In genomic region chr22:41663594-41663993, GRCh38 we compare ENCODE assay signal across 9 cellular contexts. TPM values are rescaled to one million over a fixed set of nuclear protein-coding genes. Genes with fewer than 3 reads are reported as not detected.
DNase-seq lines count a peak whose midpoint lies in the region; ATAC-seq, FAIRE-seq and TF ChIP-seq lines count a peak whose summit lies in the region.
"Not testable (repeated sequence)": the region's sequence is repeated elsewhere in the genome, so short reads cannot be mapped to it uniquely, and the experiment has no call there.
"Had no signal": no experiment of that assay in that cellular context is flagged by ENCODE, and none has a peak within 500 bp of the region (broad histone marks: within the 10 kb centered on the region; RNA-seq: fewer than 3 reads in every experiment).

No MANE protein-coding gene starts in this region.

- not testable (repeated sequence) for H3K4me3 Mint-ChIP-seq in HFFc6; activated CD8-positive, alpha-beta T cell treated with anti-CD3 and anti-CD28 coated beads, Interleukin-2, amount 10 ng/mL, durations not matched to agents 7 days and 5 days; activated naive CD4-positive, alpha-beta T cell treated with anti-CD3 and anti-CD28 coated beads, Interleukin-2, amount 50 U/mL, for 24 hours; immature natural killer cell; naive thymus-derived CD8-positive, alpha-beta T cell; stimulated activated effector memory CD8-positive, alpha-beta T cell treated with anti-CD3 and anti-CD28 coated beads, Interleukin-12 subunit alpha, Interleukin-12 subunit beta, amount 100 ng/mL, for 72 hours

- POLR2A ChIA-PET in activated CD8-positive, alpha-beta T cell treated with anti-CD3 and anti-CD28 coated beads, Interleukin-2, amount 10 ng/mL, durations not matched to agents 7 days and 5 days (lab: Charles Lee), result not testable (repeated sequence)
- POLR2A ChIA-PET in K562 (lab: Yijun Ruan, JAX), result interaction anchor here (0.6 to 1.6 kb wide), 3 partner anchors 9 to 115 kb away, joined by 3 to 4 read pairs (median 3); no protein-coding TSS in a partner anchor
- POLR2A ChIA-PET in naive thymus-derived CD8-positive, alpha-beta T cell (lab: Charles Lee), result interaction anchor here (0.7 kb wide), 1 partner anchor 192 kb away, joined by 3 read pairs; no protein-coding TSS in a partner anchor

- ATAC-seq in activated CD8-positive, alpha-beta T cell treated with anti-CD3 and anti-CD28 coated beads, Interleukin-2, amount 10 ng/mL, durations not matched to agents 7 days and 5 days; K562; naive thymus-derived CD8-positive, alpha-beta T cell; stimulated activated effector memory CD8-positive, alpha-beta T cell treated with anti-CD3 and anti-CD28 coated beads, Interleukin-12 subunit alpha, Interleukin-12 subunit beta, amount 100 ng/mL, for 72 hours: not testable (repeated sequence)

- WGBS in K562 (ENCODE audit: insufficient coverage, low coverage, missing lambda C conversion rate), result 95% methylated on average over 7 of the region's 9 CpGs

- peaks cover 63% of the 10 kb centered on the region for H3K36me3 ChIP-seq in K562 (ENCODE audit: control insufficient read depth, insufficient read depth, low read length)

- not testable (repeated sequence) for H3K27me3 ChIP-seq in K562 (ENCODE audit: control insufficient read depth in 2 of 2, insufficient read depth in 2 of 2, low read length in 2 of 2)

- DNase-seq in HFFc6; activated CD8-positive, alpha-beta T cell treated with anti-CD3 and anti-CD28 coated beads, Interleukin-2, amount 10 ng/mL, durations not matched to agents 7 days and 5 days; K562 (ENCODE audit: extremely low read depth in 1 of 4, low spot score in 3 of 4); immature natural killer cell; naive thymus-derived CD8-positive, alpha-beta T cell; stimulated activated effector memory CD8-positive, alpha-beta T cell treated with anti-CD3 and anti-CD28 coated beads, Interleukin-12 subunit alpha, Interleukin-12 subunit beta, amount 100 ng/mL, for 72 hours (ENCODE audit: low spot score in 2 of 2); urothelium cell line (ENCODE audit: low spot score): not testable (repeated sequence)

- H3K4me2 ChIP-seq in K562 (ENCODE audit: insufficient read depth, low read length), result not testable (repeated sequence)

- not testable (repeated sequence) for H3K9ac ChIP-seq in K562 (ENCODE audit: insufficient read depth in 1 of 2, low read depth in 2 of 2, low read length in 2 of 2)

- H3K27ac ChIP-seq in K562 (ENCODE audit: extremely low read depth, low read depth, low read length), result not testable (repeated sequence)

- H3K9me1 ChIP-seq in K562 (ENCODE audit: control insufficient read depth, insufficient read depth, low read length), result not testable (repeated sequence)

- TF ChIP-seq CTCF in HFFc6 (IDR thresholded peaks at IDR 0.05); K562 (IDR thresholded peaks at IDR 0.05 in 2 of 3, conservative IDR thresholded peaks at IDR 0.05 in 1 of 3; ENCODE audit: insufficient read depth in 2 of 3, low read depth in 1 of 3, low read length in 3 of 3): not testable (repeated sequence)

- not testable (repeated sequence) for H2AFZ ChIP-seq in K562 (ENCODE audit: low read depth, low read length)

- not testable (repeated sequence) for H3K9me3 ChIP-seq in K562 (replicated peaks; ENCODE audit: control insufficient read depth, insufficient read depth, low read depth, low read length)

- FAIRE-seq in K562 (lab: Jason Lieb, UNC), result not testable (repeated sequence)
- peak; percentile 87 for FAIRE-seq in urothelium cell line (lab: Jason Lieb, UNC)

- not testable (repeated sequence) for TF ChIP-seq EP300 in K562 (IDR thresholded peaks at IDR 0.05; ENCODE audit: low read length)

- peaks cover 44% of the 10 kb centered on the region for H3K4me1 Mint-ChIP-seq in HFFc6 (ENCODE audit: low read depth)
- peaks cover 16% of the 10 kb centered on the region for H3K4me1 Mint-ChIP-seq in activated CD8-positive, alpha-beta T cell treated with anti-CD3 and anti-CD28 coated beads, Interleukin-2, amount 10 ng/mL, durations not matched to agents 7 days and 5 days (ENCODE audit: low read depth)
- peaks cover 10% of the 10 kb centered on the region for H3K4me1 Mint-ChIP-seq in activated naive CD4-positive, alpha-beta T cell treated with anti-CD3 and anti-CD28 coated beads, Interleukin-2, amount 50 U/mL, for 24 hours
- H3K4me1 Mint-ChIP-seq in immature natural killer cell, result peaks cover 10 to 13% of the 10 kb centered on the region in 2 donors
- peaks cover 9 to 12% (median 10%) of the 10 kb centered on the region in 4 donors for H3K4me1 Mint-ChIP-seq in naive thymus-derived CD8-positive, alpha-beta T cell
- H3K4me1 Mint-ChIP-seq in stimulated activated effector memory CD8-positive, alpha-beta T cell treated with anti-CD3 and anti-CD28 coated beads, Interleukin-12 subunit alpha, Interleukin-12 subunit beta, amount 100 ng/mL, for 72 hours, result peaks cover 20% of the 10 kb centered on the region

- in situ Hi-C loops in K562 (cut with MboI), result not testable (repeated sequence)

- intact Hi-C loops in K562 (cut with micrococcal nuclease), result not testable (repeated sequence)

- peak overlapping the region; percentile 60 for H3K27ac Mint-ChIP-seq in HFFc6
- peak overlapping the region; percentile 40 for H3K27ac Mint-ChIP-seq in activated CD8-positive, alpha-beta T cell treated with anti-CD3 and anti-CD28 coated beads, Interleukin-2, amount 10 ng/mL, durations not matched to agents 7 days and 5 days
- H3K27ac Mint-ChIP-seq in activated naive CD4-positive, alpha-beta T cell treated with anti-CD3 and anti-CD28 coated beads, Interleukin-2, amount 50 U/mL, for 24 hours, result peak overlapping the region; percentile 59
- H3K27ac Mint-ChIP-seq in immature natural killer cell, result peak overlapping the region in 4 of 6 donors; percentile 41 to 77 (median 54)
- H3K27ac Mint-ChIP-seq in naive thymus-derived CD8-positive, alpha-beta T cell, result peak overlapping the region in 7 of 10 donors; percentile 11 to 80 (median 43)
- H3K27ac Mint-ChIP-seq in stimulated activated effector memory CD8-positive, alpha-beta T cell treated with anti-CD3 and anti-CD28 coated beads, Interleukin-12 subunit alpha, Interleukin-12 subunit beta, amount 100 ng/mL, for 72 hours, result peak overlapping the region; percentile 72

- TF ChIP-seq RAD21 in K562 (CRISPR knock-in tag; conservative IDR thresholded peaks at IDR 0.05 in 1 of 2, IDR thresholded peaks at IDR 0.05 in 1 of 2), result not testable (repeated sequence)

- CTCF ChIA-PET in activated CD8-positive, alpha-beta T cell treated with anti-CD3 and anti-CD28 coated beads, Interleukin-2, amount 10 ng/mL, durations not matched to agents 7 days and 5 days (lab: Charles Lee), result interaction anchor here (0.7 to 1.1 kb wide), 2 partner anchors 25 to 277 kb away, joined by 3 to 4 read pairs; partner anchors contain the start of gene SNU13
- CTCF ChIA-PET in K562 (lab: Yijun Ruan, JAX; ENCODE audit: low intra/inter-chr PET ratio), result not testable (repeated sequence)

- H3K9me3 Mint-ChIP-seq in HFFc6; activated CD8-positive, alpha-beta T cell treated with anti-CD3 and anti-CD28 coated beads, Interleukin-2, amount 10 ng/mL, durations not matched to agents 7 days and 5 days (ENCODE audit: insufficient read depth); activated naive CD4-positive, alpha-beta T cell treated with anti-CD3 and anti-CD28 coated beads, Interleukin-2, amount 50 U/mL, for 24 hours; immature natural killer cell; naive thymus-derived CD8-positive, alpha-beta T cell; stimulated activated effector memory CD8-positive, alpha-beta T cell treated with anti-CD3 and anti-CD28 coated beads, Interleukin-12 subunit alpha, Interleukin-12 subunit beta, amount 100 ng/mL, for 72 hours: not testable (repeated sequence)

- H3K4me3 ChIP-seq in K562, result not testable (repeated sequence)

- not testable (repeated sequence) for BruUV-seq in K562 (replicated peaks; lab: Mats Ljungman, UMichigan)

- H3K36me3 Mint-ChIP-seq in HFFc6 (ENCODE audit: low read depth) (peaks cover 28% of the 10 kb centered on the region), immature natural killer cell (peaks cover 9 to 35% (median 19%) of the 10 kb centered on the region in 3 donors)
- peaks cover 56% of the 10 kb centered on the region for H3K36me3 Mint-ChIP-seq in activated CD8-positive, alpha-beta T cell treated with anti-CD3 and anti-CD28 coated beads, Interleukin-2, amount 10 ng/mL, durations not matched to agents 7 days and 5 days (ENCODE audit: low read depth)
- H3K36me3 Mint-ChIP-seq in activated naive CD4-positive, alpha-beta T cell treated with anti-CD3 and anti-CD28 coated beads, Interleukin-2, amount 50 U/mL, for 24 hours, result peaks cover 13% of the 10 kb centered on the region
- H3K36me3 Mint-ChIP-seq in naive thymus-derived CD8-positive, alpha-beta T cell, result peaks cover 0 to 62% (median 22%) of the 10 kb centered on the region in 3 donors
- peaks cover 89% of the 10 kb centered on the region for H3K36me3 Mint-ChIP-seq in stimulated activated effector memory CD8-positive, alpha-beta T cell treated with anti-CD3 and anti-CD28 coated beads, Interleukin-12 subunit alpha, Interleukin-12 subunit beta, amount 100 ng/mL, for 72 hours

- not testable (repeated sequence) for TF ChIP-seq POLR2A in K562 (conservative IDR thresholded peaks at IDR 0.05)

- peaks cover 6 to 14% of the 10 kb centered on the region in 2 experiments; a peak in 3 of 5 replicates for H3K4me1 ChIP-seq in K562 (replicated peaks in 1 of 2; ENCODE audit: control insufficient read depth in 2 of 2, insufficient read depth in 2 of 2, low read length in 2 of 2)

- H3K27me3 Mint-ChIP-seq in HFFc6 (ENCODE audit: insufficient read depth); activated CD8-positive, alpha-beta T cell treated with anti-CD3 and anti-CD28 coated beads, Interleukin-2, amount 10 ng/mL, durations not matched to agents 7 days and 5 days (ENCODE audit: low read depth); activated naive CD4-positive, alpha-beta T cell treated with anti-CD3 and anti-CD28 coated beads, Interleukin-2, amount 50 U/mL, for 24 hours; immature natural killer cell (ENCODE audit: low read depth in 3 of 3); naive thymus-derived CD8-positive, alpha-beta T cell: not testable (repeated sequence)

- not testable (repeated sequence) for H3K79me2 ChIP-seq in K562 (ENCODE audit: control insufficient read depth, insufficient read depth, low read length)

- H4K20me1 ChIP-seq in K562 (replicated peaks; ENCODE audit: control insufficient read depth, insufficient read depth, low read length), result not testable (repeated sequence)

RNA-seq across cellular contexts. Expression of gene SNU13, which starts 25.1 kb away (rescaled TPM):
- total RNA-seq in HFFc6 (2021; fragmentation: NEBNext Ultra II Directional; extraction: Animal tissue kit (Norgen Biotek cat#: 25700)), result 100 to 1,000 TPM; 208 to 263 (median 234) TPM
- total RNA-seq in activated CD8-positive, alpha-beta T cell treated with anti-CD3 and anti-CD28 coated beads, Interleukin-2, amount 10 ng/mL, durations not matched to agents 7 days and 5 days, result 100 to 1,000 TPM; 185 to 200 TPM
- 64.9 and 85.4 TPM in 2 replicates for total RNA-seq in K562 (2011; cell fraction: chromatin; rRNA removed; ENCODE audit: low replicate concordance)
- total RNA-seq in K562 (2011; cell fraction: nucleolus; rRNA removed), result 65.5 and 66.1 TPM in 2 replicates
- total RNA-seq in K562 (2011; cell fraction: nucleoplasm; rRNA removed), result 94.7 and 101 TPM in 2 replicates
- total RNA-seq in K562 (2014; rRNA removed), result 193 and 196 TPM in 2 replicates
- total RNA-seq in K562 (2014; rRNA removed; fragmentation: Illumina TruSeq; extraction: Trizol), result 147 and 185 TPM in 2 replicates
- total RNA-seq in K562 (2015; rRNA removed; fragmentation: Illumina TruSeq; extraction: Trizol), result 179 and 193 TPM in 2 replicates
- total RNA-seq in K562 (2021), result 279 and 283 TPM in 2 replicates
- 243 and 271 TPM in 2 replicates for polyA plus RNA-seq in K562 (2011; rRNA removed)
- 304 and 417 TPM in 2 replicates for polyA plus RNA-seq in K562 (2011; cell fraction: cytosol; rRNA removed)
- 108 and 115 TPM in 2 replicates for polyA plus RNA-seq in K562 (2011; cell fraction: nucleus; rRNA removed)
- 157 and 244 TPM in 2 replicates for polyA plus RNA-seq in K562 (2012)
- polyA plus RNA-seq in K562 (2014; fragmentation: Illumina TruSeq; extraction: Trizol), result 294 and 334 TPM in 2 replicates
- polyA plus RNA-seq in K562 (2014; fragmentation: Nextera tagmentation; extraction: Ambion mirVana), result 100 to 1,000 TPM; 884 to 981 TPM
- polyA plus RNA-seq in K562 (2014; rRNA removed), result 286 and 317 TPM in 2 replicates
- 136 and 166 TPM in 2 replicates for polyA minus RNA-seq in K562 (2011; rRNA and poly(A)+ RNA removed)
- 93.1 and 107 TPM in 2 replicates for polyA minus RNA-seq in K562 (2011; cell fraction: cytosol; rRNA and poly(A)+ RNA removed)
- polyA minus RNA-seq in K562 (2011; cell fraction: nucleus; rRNA and poly(A)+ RNA removed), result 23.7 and 30.3 TPM in 2 replicates
- polyA plus RNA-seq in immature natural killer cell, result 100 to 1,000 TPM; 190 to 209 (median 192) TPM
- total RNA-seq in naive thymus-derived CD8-positive, alpha-beta T cell, result 100 to 1,000 TPM; 117 to 127 TPM
- 100 to 1,000 TPM; 226 to 309 (median 285) TPM for polyA plus RNA-seq in naive thymus-derived CD8-positive, alpha-beta T cell

RNA-seq across cellular contexts. Expression of gene MEI1, which starts 35.7 kb away (rescaled TPM):
- under 1 TPM in 4 of 6 experiments, not detected in 2; 0.24 to 0.53 (median 0.34) TPM for total RNA-seq in HFFc6 (2021; fragmentation: NEBNext Ultra II Directional; extraction: Animal tissue kit (Norgen Biotek cat#: 25700))
- total RNA-seq in activated CD8-positive, alpha-beta T cell treated with anti-CD3 and anti-CD28 coated beads, Interleukin-2, amount 10 ng/mL, durations not matched to agents 7 days and 5 days, result 10 to 100 TPM; 48.1 to 48.4 TPM
- total RNA-seq in K562 (2011; cell fraction: chromatin; rRNA removed; ENCODE audit: low replicate concordance), result 0.48 TPM in 1 of 2 replicates, not detected in the other
- 0.39 TPM in 1 of 2 replicates, not detected in the other for total RNA-seq in K562 (2011; cell fraction: nucleolus; rRNA removed)
- total RNA-seq in K562 (2011; cell fraction: nucleoplasm; rRNA removed), result 1.6 TPM in 1 of 2 replicates, not detected in the other
- total RNA-seq in K562 (2014; rRNA removed) (0.18 TPM in 1 of 2 replicates, not detected in the other), K562 (2014; rRNA removed; fragmentation: Illumina TruSeq; extraction: Trizol) (not detected in 2 replicates), K562 (2015; rRNA removed; fragmentation: Illumina TruSeq; extraction: Trizol) (0.75 TPM in 1 of 2 replicates, not detected in the other), K562 (2021) (0.31 and 0.47 TPM in 2 replicates)
- polyA plus RNA-seq in K562 (2011; rRNA removed) (0.33 and 0.61 TPM in 2 replicates), K562 (2014; fragmentation: Illumina TruSeq; extraction: Trizol) (0.16 and 0.17 TPM in 2 replicates), K562 (2014; fragmentation: Nextera tagmentation; extraction: Ambion mirVana) (under 1 TPM; 0.08 to 0.18 TPM), K562 (2014; rRNA removed) (0.15 and 0.68 TPM in 2 replicates), immature natural killer cell (100 to 1,000 TPM; 122 to 250 (median 178) TPM)
- polyA plus RNA-seq in K562 (2011; cell fraction: cytosol; rRNA removed), result 0.73 and 2.2 TPM in 2 replicates
- 0.81 and 1.1 TPM in 2 replicates for polyA plus RNA-seq in K562 (2011; cell fraction: nucleus; rRNA removed)
- 0.66 and 1.2 TPM in 2 replicates for polyA plus RNA-seq in K562 (2012)
- 0.25 and 0.27 TPM in 2 replicates for polyA minus RNA-seq in K562 (2011; rRNA and poly(A)+ RNA removed)
- polyA minus RNA-seq in K562 (2011; cell fraction: cytosol; rRNA and poly(A)+ RNA removed), result not detected in 2 replicates
- polyA minus RNA-seq in K562 (2011; cell fraction: nucleus; rRNA and poly(A)+ RNA removed), result 0.40 and 1.2 TPM in 2 replicates
- total RNA-seq in naive thymus-derived CD8-positive, alpha-beta T cell, result 10 to 100 TPM; 52.9 to 62.8 TPM
- 100 to 1,000 TPM in 1 of 3 donors, 10 to 100 TPM in 2; 89.5 to 153 (median 98.3) TPM for polyA plus RNA-seq in naive thymus-derived CD8-positive, alpha-beta T cell
- total RNA-seq: H4 had no signal

RNA-seq across cellular contexts. Expression of gene XRCC6, which starts 42.5 kb away (rescaled TPM):
- total RNA-seq in HFFc6 (2021; fragmentation: NEBNext Ultra II Directional; extraction: Animal tissue kit (Norgen Biotek cat#: 25700)), result 100 to 1,000 TPM; 324 to 395 (median 373) TPM
- total RNA-seq in activated CD8-positive, alpha-beta T cell treated with anti-CD3 and anti-CD28 coated beads, Interleukin-2, amount 10 ng/mL, durations not matched to agents 7 days and 5 days, result 100 to 1,000 TPM; 302 to 308 TPM
- total RNA-seq in K562 (2011; cell fraction: chromatin; rRNA removed; ENCODE audit: low replicate concordance), result 36.9 and 42.4 TPM in 2 replicates
- total RNA-seq in K562 (2011; cell fraction: nucleolus; rRNA removed), result 36.5 and 41.2 TPM in 2 replicates
- 42.1 and 47.8 TPM in 2 replicates for total RNA-seq in K562 (2011; cell fraction: nucleoplasm; rRNA removed)
- total RNA-seq in K562 (2014; rRNA removed) (318 and 324 TPM in 2 replicates), K562 (2014; rRNA removed; fragmentation: Illumina TruSeq; extraction: Trizol) (343 and 371 TPM in 2 replicates), K562 (2015; rRNA removed; fragmentation: Illumina TruSeq; extraction: Trizol) (335 and 337 TPM in 2 replicates), K562 (2021) (294 and 302 TPM in 2 replicates)
- polyA plus RNA-seq in K562 (2011; rRNA removed) (151 and 241 TPM in 2 replicates), K562 (2014; fragmentation: Illumina TruSeq; extraction: Trizol) (359 and 381 TPM in 2 replicates), K562 (2014; fragmentation: Nextera tagmentation; extraction: Ambion mirVana) (100 to 1,000 TPM; 151 to 440 TPM), K562 (2014; rRNA removed) (295 and 313 TPM in 2 replicates), immature natural killer cell (100 to 1,000 TPM; 351 to 473 (median 385) TPM)
- polyA plus RNA-seq in K562 (2011; cell fraction: cytosol; rRNA removed), result 101 and 133 TPM in 2 replicates
- 58.3 and 58.5 TPM in 2 replicates for polyA plus RNA-seq in K562 (2011; cell fraction: nucleus; rRNA removed)
- 238 and 407 TPM in 2 replicates for polyA plus RNA-seq in K562 (2012)
- polyA minus RNA-seq in K562 (2011; rRNA and poly(A)+ RNA removed), result 165 and 175 TPM in 2 replicates
- 90.9 and 97.9 TPM in 2 replicates for polyA minus RNA-seq in K562 (2011; cell fraction: cytosol; rRNA and poly(A)+ RNA removed)
- 10.4 and 24.2 TPM in 2 replicates for polyA minus RNA-seq in K562 (2011; cell fraction: nucleus; rRNA and poly(A)+ RNA removed)
- 100 to 1,000 TPM; 171 to 182 TPM for total RNA-seq in naive thymus-derived CD8-positive, alpha-beta T cell
- polyA plus RNA-seq in naive thymus-derived CD8-positive, alpha-beta T cell, result 100 to 1,000 TPM; 436 to 513 (median 454) TPM

RNA-seq across cellular contexts. Expression of gene DESI1, which starts 42.8 kb away (rescaled TPM):
- 10 to 100 TPM; 41.4 to 53.3 (median 46.1) TPM for total RNA-seq in HFFc6 (2021; fragmentation: NEBNext Ultra II Directional; extraction: Animal tissue kit (Norgen Biotek cat#: 25700))
- 10 to 100 TPM; 33.0 to 35.2 TPM for total RNA-seq in activated CD8-positive, alpha-beta T cell treated with anti-CD3 and anti-CD28 coated beads, Interleukin-2, amount 10 ng/mL, durations not matched to agents 7 days and 5 days
- total RNA-seq in K562 (2011; cell fraction: chromatin; rRNA removed; ENCODE audit: low replicate concordance), result 80.8 and 138 TPM in 2 replicates
- 66.0 and 67.4 TPM in 2 replicates for total RNA-seq in K562 (2011; cell fraction: nucleolus; rRNA removed)
- 89.7 and 137 TPM in 2 replicates for total RNA-seq in K562 (2011; cell fraction: nucleoplasm; rRNA removed)
- total RNA-seq in K562 (2014; rRNA removed) (19.7 and 30.9 TPM in 2 replicates), K562 (2014; rRNA removed; fragmentation: Illumina TruSeq; extraction: Trizol) (29.8 and 29.9 TPM in 2 replicates), K562 (2015; rRNA removed; fragmentation: Illumina TruSeq; extraction: Trizol) (27.9 and 30.7 TPM in 2 replicates), K562 (2021) (36.2 and 36.5 TPM in 2 replicates)
- polyA plus RNA-seq in K562 (2011; rRNA removed) (38.7 and 40.1 TPM in 2 replicates), K562 (2014; fragmentation: Illumina TruSeq; extraction: Trizol) (42.3 and 45.9 TPM in 2 replicates), K562 (2014; fragmentation: Nextera tagmentation; extraction: Ambion mirVana) (1 to 10 TPM; 7.2 to 7.8 TPM), K562 (2014; rRNA removed) (29.3 and 29.4 TPM in 2 replicates), immature natural killer cell (10 to 100 TPM; 10.4 to 18.6 (median 11.4) TPM)
- polyA plus RNA-seq in K562 (2011; cell fraction: cytosol; rRNA removed), result 35.9 and 47.9 TPM in 2 replicates
- 68.9 and 92.7 TPM in 2 replicates for polyA plus RNA-seq in K562 (2011; cell fraction: nucleus; rRNA removed)
- polyA plus RNA-seq in K562 (2012), result 22.7 and 24.3 TPM in 2 replicates
- polyA minus RNA-seq in K562 (2011; rRNA and poly(A)+ RNA removed), result 35.0 and 47.4 TPM in 2 replicates
- 21.1 and 26.5 TPM in 2 replicates for polyA minus RNA-seq in K562 (2011; cell fraction: cytosol; rRNA and poly(A)+ RNA removed)
- 16.2 and 21.8 TPM in 2 replicates for polyA minus RNA-seq in K562 (2011; cell fraction: nucleus; rRNA and poly(A)+ RNA removed)
- total RNA-seq in naive thymus-derived CD8-positive, alpha-beta T cell, result 10 to 100 TPM; 25.8 to 29.3 TPM
- 10 to 100 TPM in 2 of 3 donors, 1 to 10 TPM in 1; 7.5 to 13.9 (median 11.2) TPM for polyA plus RNA-seq in naive thymus-derived CD8-positive, alpha-beta T cell

Comparison
In these comparisons a context has a peak if more than half of its experiments do, and no peak if none do; other contexts are left out.
1. RNA of gene MEI1, which starts 35.7 kb away (total RNA-seq): 52.9 to 62.8 TPM in naive thymus-derived CD8-positive, alpha-beta T cell and 48.1 to 48.4 TPM in activated CD8-positive, alpha-beta T cell treated with anti-CD3 and anti-CD28 coated beads, Interleukin-2, amount 10 ng/mL, durations not matched to agents 7 days and 5 days; 0.24 to 0.53 TPM in HFFc6 and 0.18 to 1.6 TPM in K562; every median in the first group is over 10 times any median in the second.
2. Peak in every context shown above with its lines, with median percentiles within 50 percentile points of each other: H3K27ac Mint-ChIP-seq.